In the genomic region with DNA sequence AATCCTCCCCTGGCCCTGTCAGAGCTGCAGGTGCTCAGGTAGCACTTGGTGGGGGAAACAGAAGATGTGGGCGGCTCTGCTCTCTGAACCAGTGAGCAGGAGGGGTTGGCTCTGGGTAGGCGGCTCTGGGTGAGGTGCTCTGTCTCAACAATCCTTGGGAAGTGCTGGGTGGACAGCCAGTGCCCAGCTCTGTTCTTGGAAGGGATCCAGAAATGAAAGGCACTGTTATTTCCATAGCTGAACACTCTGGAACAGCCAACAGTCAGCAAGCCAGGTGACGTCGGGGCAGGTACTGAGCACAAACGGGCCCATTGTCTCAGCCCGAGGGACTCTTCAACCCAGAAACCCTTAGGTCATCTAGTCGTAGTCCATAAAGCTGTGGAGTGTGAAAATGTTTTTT, we compare ENCODE assay signal across 16 cellular contexts. TPM values are rescaled to one million over a fixed set of nuclear protein-coding genes. Genes with fewer than 3 reads are reported as not detected.
DNase-seq lines count a peak whose midpoint lies in the region; ATAC-seq, FAIRE-seq and TF ChIP-seq lines count a peak whose summit lies in the region.
"Had no signal": no experiment of that assay in that cellular context is flagged by ENCODE, and none has a peak within 500 bp of the region (broad histone marks: within the 10 kb centered on the region; RNA-seq: fewer than 3 reads in every experiment).

No MANE protein-coding gene starts in this region.

- H3K4me2 ChIP-seq in H1 (ENCODE audit: insufficient read depth in 1 of 2, low read depth in 2 of 2, low read length in 2 of 2): no peak overlapping the region
- H3K4me2 ChIP-seq: PC-9 had no signal

- TF ChIP-seq EP300 in H1 (IDR thresholded peaks at IDR 0.05; ENCODE audit: borderline replicate concordance in 1 of 2, low read depth in 2 of 2, low read length in 2 of 2): no peak

- ATAC-seq in Right ventricle myocardium superior (ENCODE audit: poor library complexity): peak; percentile 79
- no peak for ATAC-seq in HG03159 (IDR thresholded peaks at IDR 0.05; ENCODE audit: unreplicated experiment)
- ATAC-seq in HG02840 (IDR thresholded peaks at IDR 0.05; ENCODE audit: low FRiP score, unreplicated experiment): no peak
- ATAC-seq: CD8-positive, alpha-beta T cell had no signal

- H3K79me1 ChIP-seq in H1 (ENCODE audit: low read depth, low read length): no peaks in the 10 kb centered on the region

- H3K9me3 ChIP-seq in right atrium auricular region: no peaks in the 10 kb centered on the region
- H3K9me3 ChIP-seq in H1 (ENCODE audit: insufficient read depth in 2 of 2, low read depth in 1 of 2, low read length in 1 of 2): peaks cover 0 to 3% of the 10 kb centered on the region in 2 experiments; a peak in 1 of 4 replicates

- no peaks in the 10 kb centered on the region for H3K4me1 ChIP-seq in right atrium auricular region
- no peaks in the 10 kb centered on the region; a peak in 1 of 7 replicates for H3K4me1 ChIP-seq in H1 (replicated peaks in 1 of 4; ENCODE audit: control insufficient read depth in 3 of 4, insufficient read depth in 4 of 4, low read length in 3 of 4)

- H2BK12ac ChIP-seq in H1 (ENCODE audit: low read depth, low read length): no peak overlapping the region

- no peak overlapping the region for H2BK20ac ChIP-seq in H1 (ENCODE audit: low read length)

- H3K4ac ChIP-seq in H1 (replicated peaks; ENCODE audit: insufficient read length, low read depth, low read length): no peak overlapping the region

- DNase-seq in Right ventricle myocardium superior (no peak), right atrium auricular region (ENCODE audit: low spot score) (no peak), H1 (ENCODE audit: low read depth in 1 of 2, low spot score in 2 of 2) (no peak), medulla oblongata (ENCODE audit: extremely low spot score) (peak; percentile 59), NCI-H1436 (lab: John Stamatoyannopoulos, UW) (no peak), NCI-H1092 (lab: John Stamatoyannopoulos, UW) (no peak)
- DNase-seq: GOT3, NCI-H146, NCI-H2081 treated with DMSO at 0.1 percent for 48 hours, NCI-H345, NCI-H526 treated with DMSO at 0.1 percent for 48 hours, PC-9 had no signal

- H4K5ac ChIP-seq in H1 (ENCODE audit: insufficient read length, low read depth, low read length): no peak overlapping the region

- no peak overlapping the region for H2BK5ac ChIP-seq in H1 (ENCODE audit: low read depth, low read length)

- no peak overlapping the region for H4K91ac ChIP-seq in H1 (replicated peaks; ENCODE audit: insufficient read length, low read length)

- H3K27ac ChIP-seq in right atrium auricular region (no peak overlapping the region), H1 (ENCODE audit: low read depth, low read length) (no peak overlapping the region)
- H3K27ac ChIP-seq: PC-9 had no signal

- no peak for TF ChIP-seq RAD21 in H1 (IDR thresholded peaks at IDR 0.05 in 1 of 2, conservative IDR thresholded peaks at IDR 0.05 in 1 of 2; ENCODE audit: low read depth in 2 of 2, low read length in 2 of 2)

- POLR2A ChIA-PET in H1 (lab: Charles Lee; ENCODE audit: partially characterized antibody): no interaction called here

- no peak overlapping the region for H3K9ac ChIP-seq in H1 (replicated peaks in 1 of 4; ENCODE audit: extremely low read depth in 1 of 4, low read depth in 3 of 4, low read length in 3 of 4)

- H2AK5ac ChIP-seq in H1 (ENCODE audit: low read depth, low read length): no peak overlapping the region

- H2BK120ac ChIP-seq in H1 (replicated peaks; ENCODE audit: low read depth, low read length): no peak overlapping the region

- peak overlapping the region; percentile 36; the same call in 1 of the 2 replicates for H4K8ac ChIP-seq in H1 (ENCODE audit: extremely low read depth, insufficient read depth, low read length)

- TF ChIP-seq CTCF in right atrium auricular region (IDR thresholded peaks at IDR 0.05): no peak
- no peak for TF ChIP-seq CTCF in H1 (IDR thresholded peaks at IDR 0.05; ENCODE audit: control extremely low read depth in 1 of 3, insufficient read depth in 1 of 3, low read depth in 1 of 3, low read length in 3 of 3)

- no peak overlapping the region for H3K14ac ChIP-seq in H1 (ENCODE audit: insufficient read length)

- CTCF ChIA-PET in H1 (lab: Charles Lee; ENCODE audit: partially characterized antibody): no interaction called here

- no peak overlapping the region for H3K4me3 ChIP-seq in right atrium auricular region
- no peak overlapping the region for H3K4me3 ChIP-seq in H1 (ENCODE audit: extremely low read depth in 1 of 4, insufficient read depth in 2 of 4, low read depth in 3 of 4, low read length in 4 of 4)
- H3K4me3 ChIP-seq: PC-9 had no signal

- no peak for FAIRE-seq in H1 (lab: Jason Lieb, UNC)
- FAIRE-seq: D721Med had no signal

- H3K36me3 ChIP-seq in right atrium auricular region (no peaks in the 10 kb centered on the region), H1 (ENCODE audit: control insufficient read depth in 2 of 4, insufficient read depth in 4 of 4, low read length in 3 of 4) (peaks cover 0 to 16% (median 9%) of the 10 kb centered on the region in 4 experiments; a peak in 6 of 8 replicates)

- H3K18ac ChIP-seq in H1 (ENCODE audit: extremely low read depth, low read length): no peak overlapping the region

- H3K79me2 ChIP-seq in H1 (ENCODE audit: control insufficient read depth in 1 of 2, insufficient read depth in 2 of 2, low read length in 2 of 2): no peaks in the 10 kb centered on the region

- no peak overlapping the region for H3K23ac ChIP-seq in H1 (ENCODE audit: insufficient read length)

- 80% methylated on average over 7 of the region's 7 CpGs; no CpG with 5 or more reads in 1 of the 2 experiments for WGBS in H1 (ENCODE audit: extremely low coverage in 1 of 2, insufficient coverage in 1 of 2, insufficient read length in 1 of 2, insufficient replicate concordance in 2 of 2, low coverage in 1 of 2, low lambda C conversion rate in 2 of 2, missing lambda C conversion rate in 1 of 2), 2 experiments

- H3K27me3 ChIP-seq in right atrium auricular region (no peaks in the 10 kb centered on the region), H1 (replicated peaks in 1 of 4; ENCODE audit: control insufficient read depth in 3 of 4, extremely low read depth in 1 of 4, insufficient read depth in 3 of 4, low read length in 3 of 4) (no peaks in the 10 kb centered on the region)

- H3K56ac ChIP-seq in H1 (replicated peaks; ENCODE audit: insufficient read length, low read depth, low read length): no peak overlapping the region

- no peak overlapping the region for H2BK15ac ChIP-seq in H1 (ENCODE audit: low read length)

- no peak for TF ChIP-seq POLR2A in H1 (IDR thresholded peaks at IDR 0.05; ENCODE audit: control extremely low read depth in 1 of 2, low read depth in 2 of 2, low read length in 2 of 2)

- intact Hi-C loops in Right ventricle myocardium superior (cut with DNase I): no loop called here

- no peaks in the 10 kb centered on the region for H3K23me2 ChIP-seq in H1 (ENCODE audit: low read depth, low read length)

- no peaks in the 10 kb centered on the region for H4K20me1 ChIP-seq in H1 (replicated peaks in 1 of 2; ENCODE audit: control insufficient read depth in 1 of 2, insufficient read depth in 2 of 2, low read length in 2 of 2)

- H2AFZ ChIP-seq in H1 (ENCODE audit: low read length): no peak overlapping the region
- H2AFZ ChIP-seq: PC-9 had no signal

TF ChIP-seq in H1, 55 proteins besides CTCF, POLR2A, EP300 and RAD21:
- TF ChIP-seq EZH2 (IDR thresholded peaks at IDR 0.05; ENCODE audit: low read depth, low read length, severe bottlenecking) (no peak), ASH2L (IDR thresholded peaks at IDR 0.05; ENCODE audit: low read length) (no peak), CREB1 (IDR thresholded peaks at IDR 0.05) (no peak), SP1 (IDR thresholded peaks at IDR 0.05; ENCODE audit: low read depth, low read length) (no peak), YY1 (IDR thresholded peaks at IDR 0.05; ENCODE audit: low read depth, low read length) (no peak), TEAD4 (IDR thresholded peaks at IDR 0.05; ENCODE audit: low read depth, low read length) (no peak), RXRA (IDR thresholded peaks at IDR 0.05; ENCODE audit: insufficient read depth, low read depth, low read length) (no peak), CBX5 (IDR thresholded peaks at IDR 0.05; ENCODE audit: low read depth, low read length) (no peak), SP2 (IDR thresholded peaks at IDR 0.05; ENCODE audit: low read length) (no peak), SP4 (IDR thresholded peaks at IDR 0.05; ENCODE audit: low read length) (no peak), SUZ12 (IDR thresholded peaks at IDR 0.05; ENCODE audit: low read length) (no peak), MAFK (IDR thresholded peaks at IDR 0.05; ENCODE audit: low read depth, low read length) (no peak), TAF7 (optimal IDR thresholded peaks at IDR 0.05; ENCODE audit: borderline replicate concordance, low read depth, low read length) (no peak), JUND (IDR thresholded peaks at IDR 0.05; ENCODE audit: low read length) (no peak), CHD2 (IDR thresholded peaks at IDR 0.05; ENCODE audit: low read length) (no peak), SRF (IDR thresholded peaks at IDR 0.05; ENCODE audit: low read depth, low read length) (no peak), HDAC2 (IDR thresholded peaks at IDR 0.05; ENCODE audit: borderline replicate concordance in 1 of 2, low read depth in 2 of 2, low read length in 2 of 2) (no peak)
- TF ChIP-seq, protein P1, sequence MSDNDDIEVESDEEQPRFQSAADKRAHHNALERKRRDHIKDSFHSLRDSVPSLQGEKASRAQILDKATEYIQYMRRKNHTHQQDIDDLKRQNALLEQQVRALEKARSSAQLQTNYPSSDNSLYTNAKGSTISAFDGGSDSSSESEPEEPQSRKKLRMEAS (IDR thresholded peaks at IDR 0.05): no peak
- TF ChIP-seq, protein P2, sequence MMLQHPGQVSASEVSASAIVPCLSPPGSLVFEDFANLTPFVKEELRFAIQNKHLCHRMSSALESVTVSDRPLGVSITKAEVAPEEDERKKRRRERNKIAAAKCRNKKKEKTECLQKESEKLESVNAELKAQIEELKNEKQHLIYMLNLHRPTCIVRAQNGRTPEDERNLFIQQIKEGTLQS (IDR thresholded peaks at IDR 0.05; ENCODE audit: insufficient read depth, low read depth, low read length): no peak

RNA-seq across cellular contexts. Expression of a gene that starts 36.3 kb away (rescaled TPM):
- total RNA-seq in Right ventricle myocardium superior (11.9 TPM), right atrium auricular region (1 to 10 TPM; 7.6 to 9.7 TPM)
- 47.9 and 53.4 TPM in 2 replicates for total RNA-seq in H1 (2021; fragmentation: NEBNext Ultra II Directional; extraction: Animal tissue kit (Norgen Biotek cat#: 25700))
- polyA plus RNA-seq in H1 (2011; rRNA removed): 49.7 and 53.0 TPM in 2 replicates
- polyA plus RNA-seq in H1 (2011; cell fraction: cytosol; rRNA removed): 37.8 TPM
- 42.9 TPM for polyA plus RNA-seq in H1 (2011; cell fraction: nucleus; rRNA removed)
- polyA plus RNA-seq in H1 (2012, experiment 1 of 2): 67.7 to 74.9 TPM (median 71.8 TPM) in 4 replicates
- polyA plus RNA-seq in H1 (2012, experiment 2 of 2): 33.0 TPM
- polyA plus RNA-seq in H1 (2013, experiment 1 of 2): 44.2 TPM
- 49.5 TPM for polyA plus RNA-seq in H1 (2013, experiment 2 of 2)
- polyA minus RNA-seq in H1 (2011; rRNA and poly(A)+ RNA removed): 23.8 and 30.3 TPM in 2 replicates
- polyA minus RNA-seq in H1 (2011; cell fraction: cytosol; rRNA and poly(A)+ RNA removed): 18.1 TPM
- polyA minus RNA-seq in H1 (2011; cell fraction: nucleus; rRNA and poly(A)+ RNA removed): 17.3 TPM
- total RNA-seq: CD8-positive, alpha-beta T cell; PC-9 had no signal
